Comparison of ENCODE assay signal across 25 cellular contexts in the genomic region with DNA sequence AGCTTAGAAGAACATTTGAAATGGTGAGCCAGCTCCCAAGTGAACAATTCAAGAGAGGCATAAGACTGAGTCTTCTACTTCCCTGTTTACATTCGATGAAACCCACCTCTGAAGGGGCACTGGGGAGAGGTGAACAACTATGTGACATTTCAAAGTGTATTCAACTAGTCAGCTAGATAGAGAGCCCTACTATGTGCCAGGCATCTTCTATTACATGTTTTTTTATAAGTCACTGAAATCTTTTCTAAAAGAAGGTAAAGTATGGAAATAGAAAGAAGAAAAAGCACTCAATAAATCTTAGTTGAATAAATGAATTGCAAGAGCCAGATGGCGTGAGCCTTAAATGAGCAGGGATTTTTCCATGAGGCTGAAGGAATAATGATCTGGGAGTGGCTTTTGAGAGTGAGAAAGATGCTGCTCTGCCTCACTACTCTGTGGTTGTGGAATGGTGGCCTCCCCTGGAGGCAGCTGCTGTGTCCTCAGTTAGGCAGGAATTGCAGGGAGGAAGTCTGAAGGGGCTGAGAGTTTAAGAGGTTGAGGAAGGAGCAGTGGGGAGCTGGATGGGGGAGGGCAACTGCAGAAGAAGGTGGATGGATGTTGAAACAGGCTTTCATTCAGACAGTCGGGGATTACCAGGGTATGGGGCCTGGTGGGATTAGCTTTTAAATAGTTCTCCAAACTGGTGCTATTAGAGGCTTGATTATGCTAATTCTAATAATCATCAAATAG. TPM values are rescaled to one million over a fixed set of nuclear protein-coding genes. Genes with fewer than 3 reads are reported as not detected.
A peak's percentile ranks its signal among the peaks of the same experiment; 100 is the strongest.
DNase-seq lines count a peak whose midpoint lies in the region; ATAC-seq and TF ChIP-seq lines count a peak whose summit lies in the region.
"Had no signal": no experiment of that assay in that cellular context is flagged by ENCODE, and none has a peak within 500 bp of the region (broad histone marks: within the 10 kb centered on the region; RNA-seq: fewer than 3 reads in every experiment).

No MANE protein-coding gene starts in this region.

- H3K4me1 ChIP-seq in endodermal cell (ENCODE audit: control insufficient read depth, insufficient read depth, low read length) = no peaks in the 10 kb centered on the region
- H3K4me1 ChIP-seq: left lung, tibial nerve had no signal

- ATAC-seq in natural killer cell treated with Interleukin-12 subunit alpha and Interleukin-12 subunit beta and Interleukin-15 and Interleukin-18, amount 100 ng/mL, for 72 hours = no peak
- ATAC-seq in natural killer cell = no peak
- no peak for ATAC-seq in HG03045 (IDR thresholded peaks at IDR 0.05; ENCODE audit: unreplicated experiment)
- ATAC-seq: activated T-helper 17 cell treated with anti-CD3 and anti-CD28 coated beads, Interleukin-2, amount 50 U/mL, for 72 hours; left lung; stimulated activated effector memory CD8-positive, alpha-beta T cell treated with anti-CD3 and anti-CD28 coated beads, Interleukin-12 subunit alpha, Interleukin-12 subunit beta, amount 100 ng/mL, for 72 hours had no signal

- H3K4me1 Mint-ChIP-seq in natural killer cell treated with Interleukin-12 subunit alpha and Interleukin-12 subunit beta and Interleukin-15 and Interleukin-18, amount 100 ng/mL, for 72 hours (ENCODE audit: low read depth in 2 of 2) = no peaks in the 10 kb centered on the region
- H3K4me1 Mint-ChIP-seq in natural killer cell (no peaks in the 10 kb centered on the region), endodermal cell (peaks cover 15% of the 10 kb centered on the region)
- H3K4me1 Mint-ChIP-seq: activated T-helper 17 cell treated with anti-CD3 and anti-CD28 coated beads, Interleukin-2, amount 50 U/mL, for 72 hours; CD8-positive, alpha-beta memory T cell; naive B cell; stimulated activated effector memory CD8-positive, alpha-beta T cell treated with anti-CD3 and anti-CD28 coated beads, Interleukin-12 subunit alpha, Interleukin-12 subunit beta, amount 100 ng/mL, for 72 hours had no signal

- TF ChIP-seq CTCF in natural killer cell (IDR thresholded peaks at IDR 0.05) (no peak), endodermal cell (conservative IDR thresholded peaks at IDR 0.05) (no peak)

- H3K9me3 Mint-ChIP-seq in natural killer cell treated with Interleukin-12 subunit alpha and Interleukin-12 subunit beta and Interleukin-15 and Interleukin-18, amount 100 ng/mL, for 72 hours = no peaks in the 10 kb centered on the region
- H3K9me3 Mint-ChIP-seq in natural killer cell = no peaks in the 10 kb centered on the region
- no peaks in the 10 kb centered on the region for H3K9me3 Mint-ChIP-seq in endodermal cell
- H3K9me3 Mint-ChIP-seq: activated T-helper 17 cell treated with anti-CD3 and anti-CD28 coated beads, Interleukin-2, amount 50 U/mL, for 72 hours; CD8-positive, alpha-beta memory T cell; naive B cell; stimulated activated effector memory CD8-positive, alpha-beta T cell treated with anti-CD3 and anti-CD28 coated beads, Interleukin-12 subunit alpha, Interleukin-12 subunit beta, amount 100 ng/mL, for 72 hours had no signal

- H3K9me3 ChIP-seq in endodermal cell (ENCODE audit: control insufficient read depth, low read length) = no peaks in the 10 kb centered on the region
- H3K9me3 ChIP-seq: left lung, tibial nerve had no signal

- H3K27me3 Mint-ChIP-seq in natural killer cell treated with Interleukin-12 subunit alpha and Interleukin-12 subunit beta and Interleukin-15 and Interleukin-18, amount 100 ng/mL, for 72 hours = peaks cover 41 to 60% of the 10 kb centered on the region in 2 donors
- H3K27me3 Mint-ChIP-seq in natural killer cell (ENCODE audit: low read depth in 2 of 2) (peaks cover 37 to 68% of the 10 kb centered on the region in 2 donors), endodermal cell (ENCODE audit: insufficient read depth) (peaks cover 10% of the 10 kb centered on the region)

- no peaks in the 10 kb centered on the region for H3K27me3 ChIP-seq in endodermal cell (ENCODE audit: control insufficient read depth, insufficient read depth, low read length, poor library complexity, severe bottlenecking)

- H3K36me3 ChIP-seq in endodermal cell (ENCODE audit: control insufficient read depth, insufficient read depth, low read length) = no peaks in the 10 kb centered on the region
- H3K36me3 ChIP-seq: left lung, tibial nerve had no signal

- no peak overlapping the region for H3K4me3 ChIP-seq in endodermal cell (ENCODE audit: low read length)
- H3K4me3 ChIP-seq: GM23248, left lung, tibial nerve had no signal

- no peak overlapping the region for H3K27ac Mint-ChIP-seq in natural killer cell treated with Interleukin-12 subunit alpha and Interleukin-12 subunit beta and Interleukin-15 and Interleukin-18, amount 100 ng/mL, for 72 hours
- H3K27ac Mint-ChIP-seq in natural killer cell (no peak overlapping the region), endodermal cell (peak overlapping the region; percentile 31)
- H3K27ac Mint-ChIP-seq: activated T-helper 17 cell treated with anti-CD3 and anti-CD28 coated beads, Interleukin-2, amount 50 U/mL, for 72 hours; CD8-positive, alpha-beta memory T cell; stimulated activated effector memory CD8-positive, alpha-beta T cell treated with anti-CD3 and anti-CD28 coated beads, Interleukin-12 subunit alpha, Interleukin-12 subunit beta, amount 100 ng/mL, for 72 hours had no signal

- H3K36me3 Mint-ChIP-seq in natural killer cell treated with Interleukin-12 subunit alpha and Interleukin-12 subunit beta and Interleukin-15 and Interleukin-18, amount 100 ng/mL, for 72 hours = no peaks in the 10 kb centered on the region
- no peaks in the 10 kb centered on the region for H3K36me3 Mint-ChIP-seq in natural killer cell
- no peaks in the 10 kb centered on the region for H3K36me3 Mint-ChIP-seq in endodermal cell (ENCODE audit: low read depth)
- H3K36me3 Mint-ChIP-seq: CD8-positive, alpha-beta memory T cell; IgD-negative memory B cell; naive B cell; stimulated activated effector memory CD8-positive, alpha-beta T cell treated with anti-CD3 and anti-CD28 coated beads, Interleukin-12 subunit alpha, Interleukin-12 subunit beta, amount 100 ng/mL, for 72 hours had no signal

- intact Hi-C loops in natural killer cell (cut with micrococcal nuclease) = no loop called here

- DNase-seq in natural killer cell treated with Interleukin-12 subunit alpha and Interleukin-12 subunit beta and Interleukin-15 and Interleukin-18, amount 100 ng/mL, for 72 hours (ENCODE audit: low spot score) = peak; percentile 22
- DNase-seq in natural killer cell (no peak), NCI-H524 treated with DMSO at 0.1 percent for 48 hours (lab: John Stamatoyannopoulos, UW) (peak; percentile 90), endodermal cell (no peak), GM19238 (ENCODE audit: insufficient read length, low spot score) (no peak), amygdala (lab: John Stamatoyannopoulos, UW) (no peak), NOMO-1 treated with DMSO at 0.1 percent for 48 hours (lab: John Stamatoyannopoulos, UW; ENCODE audit: unreplicated experiment) (no peak)
- DNase-seq: activated CD4-positive, alpha-beta T cell treated with anti-CD3 and anti-CD28 coated beads for 48 hours; activated naive CD4-positive, alpha-beta T cell treated with anti-CD3 and anti-CD28 coated beads, Interleukin-2, amount 50 U/mL, for 16 hours; amniotic stem cell; CD8-positive, alpha-beta memory T cell; effector CD4-positive, alpha-beta T cell; GM23248; left lung; naive B cell; NCI-H187 treated with DMSO at 0.1 percent for 48 hours; NCI-H748 treated with DMSO at 0.1 percent for 48 hours; nucleus accumbens; T-helper 9 cell had no signal

- H3K4me3 Mint-ChIP-seq in natural killer cell treated with Interleukin-12 subunit alpha and Interleukin-12 subunit beta and Interleukin-15 and Interleukin-18, amount 100 ng/mL, for 72 hours = no peak overlapping the region
- H3K4me3 Mint-ChIP-seq in natural killer cell = no peak overlapping the region
- no peak overlapping the region for H3K4me3 Mint-ChIP-seq in endodermal cell
- H3K4me3 Mint-ChIP-seq: activated T-helper 17 cell treated with anti-CD3 and anti-CD28 coated beads, Interleukin-2, amount 50 U/mL, for 72 hours; CD8-positive, alpha-beta memory T cell; IgD-negative memory B cell; naive B cell; stimulated activated effector memory CD8-positive, alpha-beta T cell treated with anti-CD3 and anti-CD28 coated beads, Interleukin-12 subunit alpha, Interleukin-12 subunit beta, amount 100 ng/mL, for 72 hours had no signal

- no peak overlapping the region for H3K27ac ChIP-seq in endodermal cell (ENCODE audit: low read depth, low read length)
- H3K27ac ChIP-seq: GM23248, left lung, tibial nerve, VCaP had no signal

- no peak overlapping the region for H3K9ac ChIP-seq in endodermal cell (ENCODE audit: extremely low read depth, low read length, poor library complexity, severe bottlenecking)
- H3K9ac ChIP-seq: GM23248 had no signal

- 87% methylated on average over 3 of the region's 3 CpGs; no CpG with 5 or more reads in 1 of the 2 experiments for WGBS in endodermal cell (ENCODE audit: insufficient coverage in 1 of 2, insufficient read length in 1 of 2), 2 experiments

RNA-seq across cellular contexts. Expression of a gene that starts 10.4 kb away (rescaled TPM):
- total RNA-seq in natural killer cell treated with Interleukin-12 subunit alpha and Interleukin-12 subunit beta and Interleukin-15 and Interleukin-18, amount 100 ng/mL, for 72 hours = 1 to 10 TPM in 1 of 2 donors, under 1 TPM in 1; 0.33 to 1.3 TPM
- total RNA-seq in natural killer cell = 1 to 10 TPM in 1 of 3 donors, under 1 TPM in 1, not detected in 1; 0.12 to 1.9 TPM
- total RNA-seq in endodermal cell = 100 to 1,000 TPM; 203 to 250 TPM
- 145 TPM for polyA plus RNA-seq in endodermal cell (2013, experiment 1 of 2)
- polyA plus RNA-seq in endodermal cell (2013, experiment 2 of 2) = 130 TPM
- polyA plus RNA-seq: CD8-positive, alpha-beta memory T cell; IgD-negative memory B cell had no signal

Comparison
In these comparisons a context has a peak if more than half of its experiments do, and no peak if none do; other contexts are left out.
1. DNase-seq: peak in natural killer cell treated with Interleukin-12 subunit alpha and Interleukin-12 subunit beta and Interleukin-15 and Interleukin-18, amount 100 ng/mL, for 72 hours (single experiment) and NCI-H524 treated with DMSO at 0.1 percent for 48 hours (single experiment); none in natural killer cell (single experiment), endodermal cell (single experiment), GM19238 (single experiment), amygdala (0 of 56) and NOMO-1 treated with DMSO at 0.1 percent for 48 hours (single experiment).
2. RNA of a gene that starts 10.4 kb away (total RNA-seq): 203 to 250 TPM in endodermal cell; 0.33 to 1.3 TPM in natural killer cell treated with Interleukin-12 subunit alpha and Interleukin-12 subunit beta and Interleukin-15 and Interleukin-18, amount 100 ng/mL, for 72 hours and 0.12 to 1.9 TPM in natural killer cell; every median in the first group is over 10 times any median in the second.